ENCODE assay signal across 8 cellular contexts in genomic region chr11:67401495-67402191, GRCh38. TPM values are rescaled to one million over a fixed set of nuclear protein-coding genes. Genes with fewer than 3 reads are reported as not detected.
DNase-seq lines count a peak whose midpoint lies in the region; ATAC-seq, FAIRE-seq and TF ChIP-seq lines count a peak whose summit lies in the region.

Gene PPP1CA, minus strand, starts transcription at chr11:67401858. Its CDS starts 76 bp downstream, at chr11:67401782.

- H3K4me3 ChIP-seq in SU-DHL-6 (ENCODE audit: insufficient read depth, low read length, poor library complexity, severe bottlenecking) = peak within 1 kb of the TSS; percentile 88
- H3K4me3 ChIP-seq in pancreas = peak within 1 kb of the TSS; percentile 83 to 98 (median 96)
- peak within 1 kb of the TSS; percentile 84 for H3K4me3 ChIP-seq in thymus (ENCODE audit: low read length)

- TF ChIP-seq CTCF in GM10266 (IDR thresholded peaks at IDR 0.05; ENCODE audit: control insufficient read depth, insufficient read depth, low read depth, missing control alignments) = peak; percentile 67
- TF ChIP-seq CTCF in SU-DHL-6 (IDR thresholded peaks at IDR 0.05; ENCODE audit: insufficient read depth, low read length, poor library complexity, severe bottlenecking) = no peak
- peak in 3 of 4 donors; percentile 17 to 64 (median 49) for TF ChIP-seq CTCF in pancreas (IDR thresholded peaks at IDR 0.05)

- H3K27me3 ChIP-seq in SU-DHL-6 (ENCODE audit: low read length) (no peaks in the 10 kb centered on the region), pancreas (no peaks in the 10 kb centered on the region), thymus (ENCODE audit: control insufficient read depth, insufficient read depth) (no peaks in the 10 kb centered on the region)

- 0 to 1% methylated on average over 41 to 73 of the region's 73 CpGs for WGBS in pancreas, 2 donors
- WGBS in thymus = under 1% methylated on average over 73 of the region's 73 CpGs

- intact Hi-C loops in head of caudate nucleus (cut with DNase I) = loop anchor here (5.0 kb wide), 2 partner anchors 66 to 81 kb away; partner anchors contain the start of genes AIP and TMEM134
- intact Hi-C loops in pancreas (cut with DNase I) = no loop called here

- peaks cover 15% of the 10 kb centered on the region for H3K79me2 ChIP-seq in SU-DHL-6 (ENCODE audit: insufficient read depth, low read length)

- ATAC-seq in HG02588 (IDR thresholded peaks at IDR 0.05; ENCODE audit: unreplicated experiment) (peak; percentile 61), pancreas (peak; percentile 88 to 92 (median 91))

- no peaks in the 10 kb centered on the region for H3K27me3 Mint-ChIP-seq in activated naive CD8-positive, alpha-beta T cell treated with anti-CD3 and anti-CD28 coated beads for 36 hours

- H3K9me2 ChIP-seq in SU-DHL-6 (replicated peaks; ENCODE audit: insufficient read depth, low read length) = no peaks in the 10 kb centered on the region

- H3K9me3 ChIP-seq in SU-DHL-6 (ENCODE audit: insufficient read depth, low read length) = no peaks in the 10 kb centered on the region
- H3K9me3 ChIP-seq in pancreas = no peaks in the 10 kb centered on the region
- H3K9me3 ChIP-seq in thymus (ENCODE audit: control insufficient read depth) = no peaks in the 10 kb centered on the region

- H3F3A ChIP-seq in SU-DHL-6 (ENCODE audit: insufficient read depth) = peaks cover 25% of the 10 kb centered on the region

- H3K27ac Mint-ChIP-seq in activated naive CD8-positive, alpha-beta T cell treated with anti-CD3 and anti-CD28 coated beads for 36 hours = peak within 1 kb of the TSS; percentile 96

- H3K36me3 ChIP-seq in SU-DHL-6 (ENCODE audit: low read length) (no peaks in the 10 kb centered on the region), pancreas (peaks cover 3 to 23% (median 4%) of the 10 kb centered on the region in 3 donors), thymus (ENCODE audit: control insufficient read depth, insufficient read depth) (peaks cover 51% of the 10 kb centered on the region)

- peaks cover 44% of the 10 kb centered on the region for H3K36me3 Mint-ChIP-seq in activated naive CD8-positive, alpha-beta T cell treated with anti-CD3 and anti-CD28 coated beads for 36 hours

- H3K4me1 ChIP-seq in pancreas (peaks cover 4 to 14% (median 7%) of the 10 kb centered on the region in 3 donors), thymus (ENCODE audit: control insufficient read depth, insufficient read depth, low read length) (peaks cover 39% of the 10 kb centered on the region)

- H3K4me3 Mint-ChIP-seq in activated naive CD8-positive, alpha-beta T cell treated with anti-CD3 and anti-CD28 coated beads for 36 hours = peak within 1 kb of the TSS; percentile 90

- no peaks in the 10 kb centered on the region for H3K9me3 Mint-ChIP-seq in activated naive CD8-positive, alpha-beta T cell treated with anti-CD3 and anti-CD28 coated beads for 36 hours

- peak; percentile 100 for DNase-seq in GM10266 (ENCODE audit: extremely low spot score)
- peak; percentile 85 for DNase-seq in NCI-H1105 (lab: John Stamatoyannopoulos, UW)
- DNase-seq in activated naive CD8-positive, alpha-beta T cell treated with anti-CD3 and anti-CD28 coated beads for 36 hours = peak; percentile 93
- DNase-seq in head of caudate nucleus = peak; percentile 80 to 97 (median 94)
- peak; percentile 88 to 97 (median 94) for DNase-seq in pancreas

- peak within 1 kb of the TSS; percentile 99 for H3K9ac ChIP-seq in SU-DHL-6 (ENCODE audit: low read length)

- H3K4me1 Mint-ChIP-seq in activated naive CD8-positive, alpha-beta T cell treated with anti-CD3 and anti-CD28 coated beads for 36 hours = peaks cover 48% of the 10 kb centered on the region

- H3K4me2 ChIP-seq in SU-DHL-6 (ENCODE audit: low read depth, low read length, poor library complexity, severe bottlenecking) = peak within 1 kb of the TSS; percentile 86

- no peak within 1 kb of the TSS for H2AFZ ChIP-seq in SU-DHL-6 (ENCODE audit: low read depth, low read length, severe bottlenecking)

- H3K27ac ChIP-seq in SU-DHL-6 (ENCODE audit: low read depth, low read length) (peak within 1 kb of the TSS; percentile 87), pancreas (peak within 1 kb of the TSS; percentile 56 to 89 (median 81)), thymus (ENCODE audit: low read depth) (peak within 1 kb of the TSS; percentile 98)

- no peaks in the 10 kb centered on the region for H4K20me1 ChIP-seq in SU-DHL-6 (ENCODE audit: low read depth, low read length)

- no peak for FAIRE-seq in pancreas (lab: Jason Lieb, UNC)

RNA-seq across cellular contexts. Expression of gene PPP1CA, which starts in this region (rescaled TPM):
- total RNA-seq in activated naive CD8-positive, alpha-beta T cell treated with anti-CD3 and anti-CD28 coated beads for 36 hours = 100 to 1,000 TPM; 262 to 269 TPM
- 10 to 100 TPM; 49.0 to 72.8 (median 62.9) TPM for total RNA-seq in pancreas
- polyA plus RNA-seq in pancreas (10 to 100 TPM; 57.7 to 68.5 TPM), thymus (141 TPM)

Comparison
In these comparisons a context has a peak if more than half of its experiments do, and no peak if none do; other contexts are left out.
1. Peak in every context shown above with its lines: DNase-seq, ATAC-seq, H3K4me3 ChIP-seq and H3K27ac ChIP-seq.